22 cellular contexts compared by ENCODE assay signal in genomic region chr3:130997291-130997690, GRCh38. TPM values are rescaled to one million over a fixed set of nuclear protein-coding genes. Genes with fewer than 3 reads are reported as not detected.
DNase-seq lines count a peak whose midpoint lies in the region; ATAC-seq and TF ChIP-seq lines count a peak whose summit lies in the region.
"Had no signal": no experiment of that assay in that cellular context is flagged by ENCODE, and none has a peak within 500 bp of the region (broad histone marks: within the 10 kb centered on the region; RNA-seq: fewer than 3 reads in every experiment).

No MANE protein-coding gene starts in this region.

- no peaks in the 10 kb centered on the region for H3F3A ChIP-seq in PC-9 (ENCODE audit: insufficient read depth, low read depth)

- peaks cover 11% of the 10 kb centered on the region for H3K4me1 Mint-ChIP-seq in CD14-positive monocyte
- H3K4me1 Mint-ChIP-seq: IgD-negative memory B cell, neural progenitor cell had no signal

- no peak overlapping the region for H3K4me2 ChIP-seq in PC-9
- H3K4me2 ChIP-seq: neural progenitor cell had no signal

- H2AFZ ChIP-seq in PC-9: no peak overlapping the region
- H2AFZ ChIP-seq: neural progenitor cell had no signal

- no peaks in the 10 kb centered on the region for H3K9me3 ChIP-seq in PC-9 (ENCODE audit: insufficient read depth, low read depth)
- H3K9me3 ChIP-seq: gastrocnemius medialis, mucosa of descending colon, upper lobe of right lung had no signal

- no peaks in the 10 kb centered on the region for H3K9me3 Mint-ChIP-seq in CD14-positive monocyte
- H3K9me3 Mint-ChIP-seq: CD4-positive, alpha-beta T cell; IgD-negative memory B cell; neural progenitor cell had no signal

- POLR2A ChIA-PET in PC-9 (lab: Charles Lee; ENCODE audit: unreplicated experiment): no interaction called here

- no peaks in the 10 kb centered on the region for H3K27me3 Mint-ChIP-seq in CD14-positive monocyte (ENCODE audit: low read depth in 3 of 3)
- H3K27me3 Mint-ChIP-seq: CD4-positive, alpha-beta T cell; IgD-negative memory B cell had no signal

- no peak overlapping the region for H3K4me3 Mint-ChIP-seq in CD14-positive monocyte
- H3K4me3 Mint-ChIP-seq: activated CD8-positive, alpha-beta T cell treated with anti-CD3 and anti-CD28 coated beads, Interleukin-2, amount 10 ng/mL, durations not matched to agents 7 days and 5 days; CD4-positive, alpha-beta T cell; IgD-negative memory B cell; neural progenitor cell had no signal

- H3K27ac ChIP-seq in HL-60 (replicated peaks) (no peak overlapping the region), PC-9 (peak overlapping the region; percentile 2; the same call in 1 of the 2 replicates)
- H3K27ac ChIP-seq: gastrocnemius medialis, neural progenitor cell, upper lobe of right lung had no signal

- no peak overlapping the region for H3K4me3 ChIP-seq in HL-60 (replicated peaks; ENCODE audit: insufficient read depth, low read length)
- H3K4me3 ChIP-seq in PC-9: no peak overlapping the region
- no peak overlapping the region for H3K4me3 ChIP-seq in fibroblast of villous mesenchyme (ENCODE audit: low read depth, low read length)
- H3K4me3 ChIP-seq: gastrocnemius medialis, mucosa of descending colon, neural progenitor cell, upper lobe of right lung had no signal

- no peak for TF ChIP-seq CTCF in CD14-positive monocyte (IDR thresholded peaks at IDR 0.05)
- TF ChIP-seq CTCF in HL-60 (IDR thresholded peaks at IDR 0.05; ENCODE audit: insufficient read depth, low read length): no peak
- no peak for TF ChIP-seq CTCF in PC-9 (conservative IDR thresholded peaks at IDR 0.05)
- TF ChIP-seq CTCF in fibroblast of villous mesenchyme (IDR thresholded peaks at IDR 0.05; ENCODE audit: insufficient read depth, low read depth, low read length): no peak

- intact Hi-C loops in CD14-positive monocyte (cut with micrococcal nuclease): no loop called here
- intact Hi-C loops in PC-9 (cut with micrococcal nuclease; ENCODE audit: unreplicated experiment): no loop called here

- no TSS peak for BruUV-seq in PC-9 (replicated peaks; lab: Mats Ljungman, UMichigan)

- H4K20me1 ChIP-seq in PC-9 (ENCODE audit: insufficient read depth): no peaks in the 10 kb centered on the region

- no peaks in the 10 kb centered on the region for H3K79me2 ChIP-seq in PC-9 (ENCODE audit: low read depth)

- CTCF ChIA-PET in PC-9 (lab: Charles Lee): no interaction called here

- H3K27ac Mint-ChIP-seq in CD14-positive monocyte: peak overlapping the region in 6 of 7 donors; percentile 56 to 86 (median 69)
- H3K27ac Mint-ChIP-seq: activated CD8-positive, alpha-beta T cell treated with anti-CD3 and anti-CD28 coated beads, Interleukin-2, amount 10 ng/mL, durations not matched to agents 7 days and 5 days; CD4-positive, alpha-beta T cell; IgD-negative memory B cell; neural progenitor cell had no signal

- ATAC-seq in HG02798 (IDR thresholded peaks at IDR 0.05; ENCODE audit: poor library complexity, unreplicated experiment) (no peak), HG03025 (IDR thresholded peaks at IDR 0.05; ENCODE audit: low FRiP score, unreplicated experiment) (no peak)
- ATAC-seq: activated CD8-positive, alpha-beta T cell treated with anti-CD3 and anti-CD28 coated beads, Interleukin-2, amount 10 ng/mL, durations not matched to agents 7 days and 5 days; gastrocnemius medialis; left ventricle myocardium superior; mucosa of descending colon; upper lobe of right lung had no signal

- no peaks in the 10 kb centered on the region for H3K9me2 ChIP-seq in PC-9 (ENCODE audit: insufficient read depth)

- no peaks in the 10 kb centered on the region for H3K27me3 ChIP-seq in HL-60 (ENCODE audit: insufficient read depth, poor library complexity, severe bottlenecking)
- no peaks in the 10 kb centered on the region for H3K27me3 ChIP-seq in PC-9 (ENCODE audit: insufficient read depth, low read depth)
- H3K27me3 ChIP-seq: gastrocnemius medialis, neural progenitor cell, upper lobe of right lung had no signal

- H3K36me3 Mint-ChIP-seq in CD14-positive monocyte: peaks cover 29 to 31% of the 10 kb centered on the region in 2 donors

- H3K36me3 ChIP-seq in PC-9 (ENCODE audit: low read depth): peaks cover 28% of the 10 kb centered on the region

- no peaks in the 10 kb centered on the region for H3K4me1 ChIP-seq in PC-9 (replicated peaks; ENCODE audit: insufficient read depth)
- H3K4me1 ChIP-seq: neural progenitor cell, upper lobe of right lung had no signal

- no peak for DNase-seq in CD14-positive monocyte (ENCODE audit: low spot score)
- peak; percentile 35 to 48 for DNase-seq in HL-60 (ENCODE audit: low read depth in 1 of 2, low spot score in 1 of 2)
- DNase-seq in PC-9: no peak
- DNase-seq in fibroblast of villous mesenchyme (ENCODE audit: low read depth): peak; percentile 81
- no peak for DNase-seq in mesenteric fat pad (ENCODE audit: low spot score)
- DNase-seq: activated CD4-positive, CD25-positive, alpha-beta regulatory T cell treated with anti-CD3 and anti-CD28 coated beads, Interleukin-2, amount 50 U/mL, for 72 hours; activated CD8-positive, alpha-beta T cell treated with anti-CD3 and anti-CD28 coated beads, Interleukin-2, amount 10 ng/mL, durations not matched to agents 7 days and 5 days; activated gamma-delta T cell treated with Interleukin-2 at 50 U/mL for 16 hours; caudate nucleus; CD4-positive, alpha-beta T cell; dermis blood vessel endothelial cell; gastrocnemius medialis; hypothalamus; left ventricle myocardium superior; mucosa of descending colon; NCI-H2171; NCI-H524 treated with DMSO at 0.1 percent for 48 hours; upper lobe of right lung had no signal

RNA-seq across cellular contexts. Expression of gene ASTE1, which starts 29.3 kb away (rescaled TPM):
- polyA plus RNA-seq in CD14-positive monocyte: 1 to 10 TPM; 6.6 to 7.2 TPM
- 3.3 and 3.9 TPM in 2 replicates for total RNA-seq in PC-9 (2021)
- 7.3 and 9.0 TPM in 2 replicates for total RNA-seq in fibroblast of villous mesenchyme
- 5.5 TPM for total RNA-seq in mesenteric fat pad

RNA-seq across cellular contexts. Expression of gene NEK11, which starts 29.4 kb away (rescaled TPM):
- under 1 TPM; 0.31 to 0.43 TPM for polyA plus RNA-seq in CD14-positive monocyte
- total RNA-seq in PC-9 (2021): 12.5 and 13.2 TPM in 2 replicates
- total RNA-seq in fibroblast of villous mesenchyme: 7.7 and 10.4 TPM in 2 replicates
- total RNA-seq in mesenteric fat pad: 5.7 TPM

Comparison
In these comparisons a context has a peak if more than half of its experiments do, and no peak if none do; other contexts are left out.
1. DNase-seq: peak in HL-60 (2 of 2) and fibroblast of villous mesenchyme (single experiment); none in CD14-positive monocyte (single experiment), PC-9 (0 of 2) and mesenteric fat pad (single experiment).